Comparison of ENCODE assay signal across 8 cellular contexts in the genomic region with DNA sequence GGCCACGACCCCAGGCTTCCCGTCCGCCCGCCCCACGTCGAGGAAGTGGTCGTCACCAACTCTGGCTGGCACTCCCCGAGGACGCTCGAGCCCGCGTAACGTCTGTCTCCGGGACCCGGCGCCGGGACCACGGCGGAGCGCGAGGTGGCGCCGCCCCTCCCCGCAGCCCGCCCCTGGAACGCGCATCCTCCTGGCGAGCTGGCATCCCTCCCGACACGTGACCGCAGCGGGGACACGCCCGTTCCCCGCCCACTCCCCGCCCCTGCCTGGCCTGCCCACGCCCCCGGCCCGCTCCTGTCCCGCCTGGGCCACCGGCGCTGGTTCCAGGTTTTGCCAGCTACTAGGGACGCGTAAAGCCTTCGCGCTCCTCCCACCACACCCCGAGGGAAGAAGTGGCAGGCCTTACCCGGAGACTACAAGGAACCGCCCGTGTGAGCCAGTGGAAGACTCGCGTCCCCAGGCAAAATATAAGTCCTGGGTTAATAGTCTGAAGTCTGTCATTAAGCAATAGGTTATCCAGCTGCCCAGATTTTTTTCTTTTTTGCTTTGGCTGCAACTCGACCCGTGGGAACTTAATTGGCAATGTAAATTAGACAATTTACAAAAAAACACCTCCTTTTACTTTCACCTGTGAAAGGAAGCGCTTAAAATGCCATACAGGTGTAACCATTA. TPM values are rescaled to one million over a fixed set of nuclear protein-coding genes. Genes with fewer than 3 reads are reported as not detected.
DNase-seq lines count a peak whose midpoint lies in the region; FAIRE-seq and TF ChIP-seq lines count a peak whose summit lies in the region.

A gene (minus strand): TSS at position 131 of the 672 bp plus-strand sequence. CDS start 20,291 bp downstream, outside the sequence.

- H3K9ac ChIP-seq in BLaER1, result peak within 1 kb of the TSS; percentile 90

- intact Hi-C loops in left ventricle myocardium inferior (cut with micrococcal nuclease), result no loop called here
- intact Hi-C loops in posterior cingulate gyrus (cut with DNase I), result no loop called here

- DNase-seq in H54 (ENCODE audit: insufficient read length, low spot score) (peak; percentile 68), NCI-H187 treated with DMSO at 0.1 percent for 48 hours (lab: John Stamatoyannopoulos, UW) (peak; percentile 59), T-helper 22 cell (ENCODE audit: low read depth) (peak; percentile 65), anterior cingulate cortex (lab: John Stamatoyannopoulos, UW) (peak; percentile 32 to 94 (median 86)), left ventricle myocardium inferior (peak; percentile 95), posterior cingulate gyrus (peak; percentile 83 to 97 (median 89)), tibial nerve (ENCODE audit: low spot score in 2 of 2) (peak; percentile 78 to 84)

- TF ChIP-seq CTCF in left ventricle myocardium inferior (IDR thresholded peaks at IDR 0.05; ENCODE audit: borderline replicate concordance) (peak; percentile 17), tibial nerve (IDR thresholded peaks at IDR 0.05) (peak in 1 of 5 experiments; percentile 9)

- peaks cover 33% of the 10 kb centered on the region for H3K4me1 ChIP-seq in BLaER1
- H3K4me1 ChIP-seq in left ventricle myocardium inferior, result peaks cover 22% of the 10 kb centered on the region
- peaks cover 0 to 17% (median 3%) of the 10 kb centered on the region in 4 donors for H3K4me1 ChIP-seq in tibial nerve

- peak; percentile 88 for FAIRE-seq in H54 (lab: Jason Lieb, UNC)

- H3K4me3 ChIP-seq in BLaER1 (peak within 1 kb of the TSS; percentile 88), left ventricle myocardium inferior (peak within 1 kb of the TSS; percentile 74), tibial nerve (peak within 1 kb of the TSS; percentile 57 to 81 (median 77))

- H3K36me3 ChIP-seq in BLaER1, result no peaks in the 10 kb centered on the region
- no peaks in the 10 kb centered on the region for H3K36me3 ChIP-seq in left ventricle myocardium inferior
- no peaks in the 10 kb centered on the region for H3K36me3 ChIP-seq in tibial nerve

- WGBS in tibial nerve, 2 donors, result 3 to 5% methylated on average over 21 to 23 of the region's 55 CpGs

- H3K27me3 ChIP-seq in BLaER1 (no peaks in the 10 kb centered on the region), left ventricle myocardium inferior (ENCODE audit: low read depth) (no peaks in the 10 kb centered on the region), tibial nerve (no peaks in the 10 kb centered on the region)

- H3K4me2 ChIP-seq in BLaER1, result peak within 1 kb of the TSS; percentile 82

- H3K9me3 ChIP-seq in BLaER1 (no peaks in the 10 kb centered on the region), left ventricle myocardium inferior (replicated peaks) (no peaks in the 10 kb centered on the region), tibial nerve (no peaks in the 10 kb centered on the region)

- peak in 1 of 2 donors; percentile 33 for TF ChIP-seq EP300 in tibial nerve (IDR thresholded peaks at IDR 0.05)

- H4K20me1 ChIP-seq in BLaER1, result no peaks in the 10 kb centered on the region

- H3K27ac ChIP-seq in BLaER1 (peak within 1 kb of the TSS; percentile 97), left ventricle myocardium inferior (replicated peaks) (peak within 1 kb of the TSS; percentile 87), tibial nerve (peak within 1 kb of the TSS; percentile 83 to 89 (median 86))

- TF ChIP-seq POLR2A in H54 (IDR thresholded peaks at IDR 0.05; ENCODE audit: low read depth, low read length) (peak; percentile 81), tibial nerve (IDR thresholded peaks at IDR 0.05) (peak; percentile 52 to 53)

RNA-seq across cellular contexts. Expression of the gene that starts here (rescaled TPM):
- 82.8 TPM for total RNA-seq in left ventricle myocardium inferior
- total RNA-seq in tibial nerve, result 100 to 1,000 TPM in 2 of 4 donors, 10 to 100 TPM in 2; 81.4 to 109 (median 99.3) TPM

Comparison
In these comparisons a context has a peak if more than half of its experiments do, and no peak if none do; other contexts are left out.
1. Peak in every context shown above with its lines: DNase-seq, H3K4me3 ChIP-seq and H3K27ac ChIP-seq.